ENCODE assay signal across 12 cellular contexts in the genomic region with DNA sequence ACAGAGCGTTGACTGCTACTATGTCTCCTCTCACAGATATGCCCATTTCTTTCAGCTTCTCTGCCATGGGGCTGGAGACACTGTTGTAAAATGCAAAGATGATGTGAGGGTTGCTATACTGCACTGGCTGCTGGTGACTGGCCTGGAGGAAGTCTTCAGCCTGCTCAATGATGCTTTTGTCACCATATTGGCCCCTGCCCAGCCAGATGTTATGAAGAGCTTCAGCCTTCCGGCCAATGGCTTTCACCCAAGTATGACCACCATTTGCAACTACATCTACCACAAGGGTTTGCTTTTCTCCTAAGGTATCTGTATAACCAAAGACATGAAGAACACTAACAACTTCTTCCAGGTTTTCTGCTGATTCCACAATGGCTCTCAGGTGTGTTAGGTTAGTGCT. TPM values are rescaled to one million over a fixed set of nuclear protein-coding genes. Genes with fewer than 3 reads are reported as not detected.
DNase-seq lines count a peak whose midpoint lies in the region; ATAC-seq, FAIRE-seq and TF ChIP-seq lines count a peak whose summit lies in the region.
"Had no signal": no experiment of that assay in that cellular context is flagged by ENCODE, and none has a peak within 500 bp of the region (broad histone marks: within the 10 kb centered on the region; RNA-seq: fewer than 3 reads in every experiment).

No MANE protein-coding gene starts in this region.

- FAIRE-seq in A549 (lab: Jason Lieb, UNC) (no peak), H54 (lab: Jason Lieb, UNC) (no peak)
- FAIRE-seq: K562 had no signal

- no peak for TF ChIP-seq RAD21 in A549 (conservative IDR thresholded peaks at IDR 0.05 in 1 of 2, IDR thresholded peaks at IDR 0.05 in 1 of 2)

- ATAC-seq in A549 = no peak
- no peak for ATAC-seq in GM19328 (IDR thresholded peaks at IDR 0.05; ENCODE audit: unreplicated experiment)
- ATAC-seq: K562 had no signal

- H3K4me2 ChIP-seq in A549 = peak overlapping the region; percentile 84

- DNase-seq in A549 (ENCODE audit: low read depth in 1 of 2, low spot score in 1 of 2) (no peak), medulla oblongata (ENCODE audit: extremely low spot score) (peak; percentile 65), NCI-H345 treated with DMSO at 0.1 percent for 48 hours (lab: John Stamatoyannopoulos, UW; ENCODE audit: unreplicated experiment) (no peak), H54 (ENCODE audit: insufficient read length, low spot score) (no peak)
- no peak for DNase-seq in activated effector memory CD4-positive, alpha-beta T cell treated with Interleukin-2 at 50 U/mL for 16 hours
- DNase-seq: activated effector memory CD4-positive, alpha-beta T cell treated with anti-CD3 and anti-CD28 coated beads, Interleukin-2, amount 50 U/mL, for 16 hours; cortex of kidney; HCEC 1CT had no signal

- WGBS in A549 (ENCODE audit: missing lambda C conversion rate) = 92% methylated on average over 2 of the region's 2 CpGs

- CTCF ChIA-PET in A549 (lab: Yijun Ruan, JAX) = interaction anchor here (1.1 to 2.2 kb wide), 4 partner anchors 11 to 673 kb away, joined by 3 to 7 read pairs (median 4); a partner anchor contains a TSS

- peaks cover 3% of the 10 kb centered on the region for H3K36me3 Mint-ChIP-seq in activated naive CD8-positive, alpha-beta T cell

- H3K4me3 ChIP-seq in A549 (no peak overlapping the region), GM08714 (ENCODE audit: low read length) (peak overlapping the region; percentile 98; the same call in 1 of the 2 replicates)

- TF ChIP-seq POLR2A in A549 (IDR thresholded peaks at IDR 0.05; ENCODE audit: low read length) (no peak), H54 (IDR thresholded peaks at IDR 0.05; ENCODE audit: low read depth, low read length) (no peak)

- H3K9me3 ChIP-seq in A549 = no peaks in the 10 kb centered on the region

- POLR2A ChIA-PET in A549 (lab: Yijun Ruan, JAX) = interaction anchor here (0.7 kb wide), 1 partner anchor 22 kb away, joined by 4 read pairs; a partner anchor contains a TSS

- no peak for TF ChIP-seq CTCF in A549 (IDR thresholded peaks at IDR 0.05)

- H3K27ac Mint-ChIP-seq in activated naive CD8-positive, alpha-beta T cell = no peak overlapping the region

- H3K4me1 Mint-ChIP-seq in activated naive CD8-positive, alpha-beta T cell (ENCODE audit: low read depth) = peaks cover 55% of the 10 kb centered on the region

- H3K9me3 Mint-ChIP-seq in activated naive CD8-positive, alpha-beta T cell (ENCODE audit: low read depth) = no peaks in the 10 kb centered on the region

- peaks cover 13% of the 10 kb centered on the region for H3K4me1 ChIP-seq in A549

- H3K4me3 Mint-ChIP-seq in activated naive CD8-positive, alpha-beta T cell = peak overlapping the region; percentile 95

- no peak for TF ChIP-seq EP300 in A549 (IDR thresholded peaks at IDR 0.05)

- H3K27ac ChIP-seq in A549 = no peak overlapping the region

- no peaks in the 10 kb centered on the region for H3K27me3 Mint-ChIP-seq in activated naive CD8-positive, alpha-beta T cell

TF ChIP-seq in A549, 52 proteins besides CTCF, POLR2A, EP300 and RAD21:
- TF ChIP-seq NFE2L2 (conservative IDR thresholded peaks at IDR 0.05; ENCODE audit: low read length) (no peak), HDAC2 (IDR thresholded peaks at IDR 0.05) (no peak), TFCP2L1 (CRISPR knock-in tag; IDR thresholded peaks at IDR 0.05) (no peak), CHD4 (IDR thresholded peaks at IDR 0.05; ENCODE audit: borderline replicate concordance) (no peak), BHLHE40 (IDR thresholded peaks at IDR 0.05; ENCODE audit: low read depth, low read length) (no peak), JUNB (IDR thresholded peaks at IDR 0.05) (no peak), RCOR1 (IDR thresholded peaks at IDR 0.05; ENCODE audit: low read depth, low read length) (no peak), NR3C1 (IDR thresholded peaks at IDR 0.05) (no peak), RNF2 (IDR thresholded peaks at IDR 0.05; ENCODE audit: borderline replicate concordance, low read depth) (no peak)
- TF ChIP-seq, protein P1, sequence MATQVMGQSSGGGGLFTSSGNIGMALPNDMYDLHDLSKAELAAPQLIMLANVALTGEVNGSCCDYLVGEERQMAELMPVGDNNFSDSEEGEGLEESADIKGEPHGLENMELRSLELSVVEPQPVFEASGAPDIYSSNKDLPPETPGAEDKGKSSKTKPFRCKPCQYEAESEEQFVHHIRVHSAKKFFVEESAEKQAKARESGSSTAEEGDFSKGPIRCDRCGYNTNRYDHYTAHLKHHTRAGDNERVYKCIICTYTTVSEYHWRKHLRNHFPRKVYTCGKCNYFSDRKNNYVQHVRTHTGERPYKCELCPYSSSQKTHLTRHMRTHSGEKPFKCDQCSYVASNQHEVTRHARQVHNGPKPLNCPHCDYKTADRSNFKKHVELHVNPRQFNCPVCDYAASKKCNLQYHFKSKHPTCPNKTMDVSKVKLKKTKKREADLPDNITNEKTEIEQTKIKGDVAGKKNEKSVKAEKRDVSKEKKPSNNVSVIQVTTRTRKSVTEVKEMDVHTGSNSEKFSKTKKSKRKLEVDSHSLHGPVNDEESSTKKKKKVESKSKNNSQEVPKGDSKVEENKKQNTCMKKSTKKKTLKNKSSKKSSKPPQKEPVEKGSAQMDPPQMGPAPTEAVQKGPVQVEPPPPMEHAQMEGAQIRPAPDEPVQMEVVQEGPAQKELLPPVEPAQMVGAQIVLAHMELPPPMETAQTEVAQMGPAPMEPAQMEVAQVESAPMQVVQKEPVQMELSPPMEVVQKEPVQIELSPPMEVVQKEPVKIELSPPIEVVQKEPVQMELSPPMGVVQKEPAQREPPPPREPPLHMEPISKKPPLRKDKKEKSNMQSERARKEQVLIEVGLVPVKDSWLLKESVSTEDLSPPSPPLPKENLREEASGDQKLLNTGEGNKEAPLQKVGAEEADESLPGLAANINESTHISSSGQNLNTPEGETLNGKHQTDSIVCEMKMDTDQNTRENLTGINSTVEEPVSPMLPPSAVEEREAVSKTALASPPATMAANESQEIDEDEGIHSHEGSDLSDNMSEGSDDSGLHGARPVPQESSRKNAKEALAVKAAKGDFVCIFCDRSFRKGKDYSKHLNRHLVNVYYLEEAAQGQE (IDR thresholded peaks at IDR 0.05) = no peak

RNA-seq across cellular contexts. Expression of a gene that starts 1.6 kb away (rescaled TPM):
- polyA plus RNA-seq in A549 (2011; rRNA removed) (3.7 and 4.2 TPM in 2 replicates), A549 (2017; fragmentation: RNase III; extraction: RNeasy Plus Mini Kit Qiagen cat#74134 plus additional on column Dnase treatment) (3.0 to 3.8 TPM (median 3.0 TPM) in 3 replicates)
- 2.3 TPM in 2 replicates for polyA plus RNA-seq in A549 (2012; cell fraction: cytosol; rRNA removed)
- 1.00 and 1.4 TPM in 2 replicates for polyA plus RNA-seq in A549 (2012; cell fraction: nucleus; rRNA removed)
- polyA minus RNA-seq in A549 (2011; rRNA and poly(A)+ RNA removed) = 1.2 and 1.7 TPM in 2 replicates

RNA-seq across cellular contexts. Expression of a gene that starts 21.7 kb away (rescaled TPM):
- polyA plus RNA-seq in A549 (2011; rRNA removed) = 241 and 324 TPM in 2 replicates
- polyA plus RNA-seq in A549 (2012; cell fraction: cytosol; rRNA removed) = 98.9 and 125 TPM in 2 replicates
- 35.0 and 56.4 TPM in 2 replicates for polyA plus RNA-seq in A549 (2012; cell fraction: nucleus; rRNA removed)
- polyA plus RNA-seq in A549 (2017; fragmentation: RNase III; extraction: RNeasy Plus Mini Kit Qiagen cat#74134 plus additional on column Dnase treatment) = 185 to 198 TPM (median 188 TPM) in 3 replicates
- 13.6 and 14.8 TPM in 2 replicates for polyA minus RNA-seq in A549 (2011; rRNA and poly(A)+ RNA removed)

RNA-seq across cellular contexts. Expression of a gene that starts 21.9 kb away (rescaled TPM):
- polyA plus RNA-seq in A549 (2011; rRNA removed) (68.1 and 90.4 TPM in 2 replicates), A549 (2017; fragmentation: RNase III; extraction: RNeasy Plus Mini Kit Qiagen cat#74134 plus additional on column Dnase treatment) (75.0 to 80.8 TPM (median 76.0 TPM) in 3 replicates)
- polyA plus RNA-seq in A549 (2012; cell fraction: cytosol; rRNA removed) = 64.0 and 77.5 TPM in 2 replicates
- 28.3 and 31.8 TPM in 2 replicates for polyA plus RNA-seq in A549 (2012; cell fraction: nucleus; rRNA removed)
- polyA minus RNA-seq in A549 (2011; rRNA and poly(A)+ RNA removed) = 7.6 and 8.5 TPM in 2 replicates
